1 cellular context compared by ENCODE assay signal in the genomic region with DNA sequence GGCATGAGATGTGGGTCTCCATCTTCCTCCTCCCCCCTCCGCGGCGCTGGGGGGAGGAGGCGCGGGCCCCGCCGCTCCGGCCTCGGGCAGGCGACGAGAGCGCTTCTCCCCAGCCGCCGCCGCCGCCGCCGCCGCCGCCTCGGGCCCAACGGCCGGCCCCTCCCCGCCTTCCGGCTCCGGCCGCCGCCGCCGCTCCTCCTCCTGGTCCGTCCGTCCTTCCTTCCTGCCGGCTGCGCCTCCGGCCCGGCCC.
TF ChIP-seq lines count a peak whose summit lies in the region.

No MANE protein-coding gene starts in this region.

TF ChIP-seq in K562, 482 proteins besides CTCF, POLR2A, EP300 and RAD21 (continued from another document):
- no peak for TF ChIP-seq BRF2 (IDR thresholded peaks at IDR 0.05; ENCODE audit: borderline replicate concordance, insufficient read depth, insufficient read length)
- peak; percentile 75 for TF ChIP-seq SMAD4 (CRISPR knock-in tag; conservative IDR thresholded peaks at IDR 0.05)
- TF ChIP-seq TAF7 (tag; IDR thresholded peaks at IDR 0.05): no peak
- no peak for TF ChIP-seq ZNF239 (CRISPR knock-in tag; IDR thresholded peaks at IDR 0.05)
- no peak for TF ChIP-seq ZNF217 (CRISPR knock-in tag; IDR thresholded peaks at IDR 0.05)
- TF ChIP-seq TCF7L2 (IDR thresholded peaks at IDR 0.05; ENCODE audit: low read depth, low read length): no peak
- TF ChIP-seq ZNF830 (CRISPR knock-in tag; IDR thresholded peaks at IDR 0.05): no peak
- no peak for TF ChIP-seq ZNF3 (CRISPR knock-in tag; IDR thresholded peaks at IDR 0.05)
- TF ChIP-seq ZNF699 (CRISPR knock-in tag; IDR thresholded peaks at IDR 0.05; ENCODE audit: insufficient replicate concordance): no peak
- no peak for TF ChIP-seq ZNF655 (CRISPR knock-in tag; IDR thresholded peaks at IDR 0.05)
- TF ChIP-seq ATF4 (CRISPR knock-in tag; IDR thresholded peaks at IDR 0.05): no peak
- no peak for TF ChIP-seq SIRT6 (IDR thresholded peaks at IDR 0.05; ENCODE audit: low read depth, low read length)
- no peak for TF ChIP-seq NR4A1 (CRISPR knock-in tag; IDR thresholded peaks at IDR 0.05)
- TF ChIP-seq NR4A1 (tag; IDR thresholded peaks at IDR 0.05): no peak
- TF ChIP-seq ZNF436 (CRISPR knock-in tag; IDR thresholded peaks at IDR 0.05): no peak
- TF ChIP-seq HDAC1 (IDR thresholded peaks at IDR 0.05): no peak
- 0 out of 2 replicates have a peak, but pooled peaks have one; percentile 31 for TF ChIP-seq ELF1 (tag; IDR thresholded peaks at IDR 0.05)
- no peak for TF ChIP-seq PHF21A (IDR thresholded peaks at IDR 0.05; ENCODE audit: borderline replicate concordance, low read depth)
- no peak for TF ChIP-seq ARID3B (CRISPR knock-in tag; IDR thresholded peaks at IDR 0.05; ENCODE audit: borderline replicate concordance)
- no peak for TF ChIP-seq SMAD1 (IDR thresholded peaks at IDR 0.05; ENCODE audit: low read depth, low read length, partially characterized antibody)
- no peak for TF ChIP-seq ZKSCAN3 (CRISPR knock-in tag; IDR thresholded peaks at IDR 0.05)
- TF ChIP-seq NFATC3 (IDR thresholded peaks at IDR 0.05): no peak
